1 cellular context compared by ENCODE assay signal in the genomic region with DNA sequence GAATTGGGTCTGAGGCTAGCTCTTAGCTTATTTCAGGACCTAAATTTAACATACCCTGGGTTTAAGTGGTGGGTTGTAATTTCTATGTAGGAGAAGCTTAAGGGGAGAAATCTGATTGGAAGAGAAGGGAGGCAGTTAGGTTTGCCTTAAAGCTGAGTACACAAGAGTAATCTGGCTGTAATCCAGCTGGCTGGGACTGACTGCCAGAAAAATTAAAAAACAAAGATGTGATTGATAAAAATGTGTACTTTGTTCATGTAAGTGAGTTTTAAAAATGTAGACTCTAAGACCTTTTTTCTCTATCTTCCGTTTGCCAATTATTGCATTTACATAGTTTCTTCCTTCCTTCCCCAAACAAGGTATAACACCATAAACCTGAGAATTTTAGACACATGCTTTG.
TF ChIP-seq lines count a peak whose summit lies in the region.

No MANE protein-coding gene starts in this region.

TF ChIP-seq in HepG2, 621 proteins besides CTCF, POLR2A, EP300 and RAD21:
- no peak for TF ChIP-seq ZNF143 (CRISPR knock-in tag; IDR thresholded peaks at IDR 0.05)
- no peak for TF ChIP-seq POGZ (CRISPR knock-in tag; IDR thresholded peaks at IDR 0.05)
- TF ChIP-seq FOXA1 (IDR thresholded peaks at IDR 0.05) = no peak
- TF ChIP-seq FOXA1 (CRISPR knock-in tag; IDR thresholded peaks at IDR 0.05) = peak; percentile 54; the same call in 1 of the 2 replicates
- TF ChIP-seq PRDM10 (CRISPR knock-in tag; IDR thresholded peaks at IDR 0.05; ENCODE audit: low read depth) = no peak
- no peak for TF ChIP-seq ZKSCAN5 (CRISPR knock-in tag; IDR thresholded peaks at IDR 0.05)
- TF ChIP-seq PAXIP1 (CRISPR knock-in tag; conservative IDR thresholded peaks at IDR 0.05) = 0 out of 2 replicates have a peak, but pooled peaks have one; percentile 16
- TF ChIP-seq HDAC2 (CRISPR knock-in tag; IDR thresholded peaks at IDR 0.05) = 0 out of 2 replicates have a peak, but pooled peaks have one; percentile 3
- TF ChIP-seq STAT5B (CRISPR knock-in tag; IDR thresholded peaks at IDR 0.05) = no peak
- TF ChIP-seq ZNF510 (CRISPR knock-in tag; IDR thresholded peaks at IDR 0.05; ENCODE audit: low read depth) = no peak
- peak; percentile 20; the same call in 1 of the 2 replicates for TF ChIP-seq NFIC (IDR thresholded peaks at IDR 0.05; ENCODE audit: low read length)
TF ChIP-seq in HepG2: peak in this region for 4.
